Comparison of ENCODE assay signal across 8 cellular contexts in the genomic region with DNA sequence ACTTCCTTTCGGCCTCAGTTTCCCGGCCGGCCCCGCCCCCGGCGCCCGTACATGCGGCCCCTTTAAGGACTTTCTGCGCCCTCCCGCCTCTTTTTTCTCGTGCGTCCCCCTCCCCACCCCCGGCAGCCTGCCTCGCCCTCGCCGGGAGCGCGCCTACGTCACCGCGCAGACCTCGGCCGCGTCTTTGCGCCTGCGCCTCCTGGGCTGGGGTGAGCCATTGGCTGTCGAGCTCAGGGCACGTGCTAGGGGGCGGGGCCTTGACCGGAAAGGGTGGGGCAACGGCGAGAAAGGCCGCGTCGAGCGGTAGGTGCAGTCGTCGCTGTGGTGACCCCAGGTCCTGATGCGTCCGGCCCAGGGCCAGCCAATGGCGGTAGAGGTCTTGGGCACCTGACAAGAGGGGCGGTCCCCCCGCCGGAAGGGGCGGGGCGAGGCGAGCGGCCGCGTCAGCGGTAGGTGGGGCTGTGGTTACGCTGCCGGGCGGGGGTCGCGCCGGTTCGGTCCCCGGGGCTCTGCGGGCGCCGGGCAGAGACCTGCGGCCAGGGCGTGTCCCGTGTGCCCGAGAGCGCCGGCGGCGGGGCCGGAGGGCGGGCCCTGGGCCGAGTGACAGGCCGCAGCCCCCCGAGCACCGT. TPM values are rescaled to one million over a fixed set of nuclear protein-coding genes. Genes with fewer than 3 reads are reported as not detected.
A peak's percentile ranks its signal among the peaks of the same experiment; 100 is the strongest.
DNase-seq lines count a peak whose midpoint lies in the region; ATAC-seq and TF ChIP-seq lines count a peak whose summit lies in the region.

A gene with protein sequence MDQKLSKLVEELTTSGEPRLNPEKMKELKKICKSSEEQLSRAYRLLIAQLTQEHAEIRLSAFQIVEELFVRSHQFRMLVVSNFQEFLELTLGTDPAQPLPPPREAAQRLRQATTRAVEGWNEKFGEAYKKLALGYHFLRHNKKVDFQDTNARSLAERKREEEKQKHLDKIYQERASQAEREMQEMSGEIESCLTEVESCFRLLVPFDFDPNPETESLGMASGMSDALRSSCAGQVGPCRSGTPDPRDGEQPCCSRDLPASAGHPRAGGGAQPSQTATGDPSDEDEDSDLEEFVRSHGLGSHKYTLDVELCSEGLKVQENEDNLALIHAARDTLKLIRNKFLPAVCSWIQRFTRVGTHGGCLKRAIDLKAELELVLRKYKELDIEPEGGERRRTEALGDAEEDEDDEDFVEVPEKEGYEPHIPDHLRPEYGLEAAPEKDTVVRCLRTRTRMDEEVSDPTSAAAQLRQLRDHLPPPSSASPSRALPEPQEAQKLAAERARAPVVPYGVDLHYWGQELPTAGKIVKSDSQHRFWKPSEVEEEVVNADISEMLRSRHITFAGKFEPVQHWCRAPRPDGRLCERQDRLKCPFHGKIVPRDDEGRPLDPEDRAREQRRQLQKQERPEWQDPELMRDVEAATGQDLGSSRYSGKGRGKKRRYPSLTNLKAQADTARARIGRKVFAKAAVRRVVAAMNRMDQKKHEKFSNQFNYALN (plus strand): TSS at position 428 of the 629 bp plus-strand sequence. CDS start 884 bp downstream, outside the sequence.

- peak within 1 kb of the TSS; percentile 80 to 92 for H3K9ac ChIP-seq in mucosa of rectum (ENCODE audit: low read depth in 1 of 2, low read length in 2 of 2)

- H3K4me3 ChIP-seq in Jurkat, Clone E6-1 (ENCODE audit: low read length) = peak within 1 kb of the TSS; percentile 79
- H3K4me3 ChIP-seq in PC-9 (peak within 1 kb of the TSS; percentile 93), mucosa of rectum (ENCODE audit: low read length in 2 of 2) (peak within 1 kb of the TSS; percentile 80 to 83)

- peak; percentile 94 for DNase-seq in DMS153 (lab: John Stamatoyannopoulos, UW)
- peak; percentile 98 for DNase-seq in Jurkat, Clone E6-1 (ENCODE audit: low read depth, low spot score)
- DNase-seq in PC-9 = peak; percentile 96 to 100
- DNase-seq in activated T-cell treated with anti-CD3 and anti-CD28 coated beads, Interleukin-2, amount 50 U/mL, for 1 hour = peak; percentile 100
- peak; percentile 100 for DNase-seq in erythroblast (lab: John Stamatoyannopoulos, UW)
- DNase-seq in stimulated activated CD8-positive, alpha-beta memory T cell treated with anti-CD3 and anti-CD28 coated beads, Interleukin-4, amount 100 ng/mL, for 48 hours = peak; percentile 100

- POLR2A ChIA-PET in PC-9 (lab: Charles Lee; ENCODE audit: unreplicated experiment) = interaction anchor here (0.6 to 1.0 kb wide), 9 partner anchors 17 to 674 kb away, joined by 3 to 13 read pairs (median 3); a partner anchor contains a TSS

- no peaks in the 10 kb centered on the region for H3K27me3 ChIP-seq in PC-9 (ENCODE audit: insufficient read depth, low read depth)
- no peaks in the 10 kb centered on the region for H3K27me3 ChIP-seq in mucosa of rectum (ENCODE audit: control insufficient read depth in 2 of 2, insufficient read depth in 2 of 2, low read length in 2 of 2)

- TF ChIP-seq CTCF in PC-9 (conservative IDR thresholded peaks at IDR 0.05) = no peak

- peak within 1 kb of the TSS; percentile 100 for H3K4me2 ChIP-seq in PC-9

- peaks cover 16% of the 10 kb centered on the region; the same call in 1 of the 2 replicates for H3K79me2 ChIP-seq in PC-9 (ENCODE audit: low read depth)

- no peaks in the 10 kb centered on the region for H3K9me3 ChIP-seq in PC-9 (ENCODE audit: insufficient read depth, low read depth)
- no peaks in the 10 kb centered on the region for H3K9me3 ChIP-seq in mucosa of rectum (ENCODE audit: control insufficient read depth in 2 of 2, low read length in 2 of 2)

- H3K4me1 ChIP-seq in PC-9 (replicated peaks; ENCODE audit: insufficient read depth) (peaks cover 30% of the 10 kb centered on the region), mucosa of rectum (ENCODE audit: control insufficient read depth in 2 of 2, insufficient read depth in 2 of 2, low read length in 2 of 2) (peaks cover 23 to 25% of the 10 kb centered on the region in 2 donors)

- H4K20me1 ChIP-seq in PC-9 (ENCODE audit: insufficient read depth) = no peaks in the 10 kb centered on the region

- peak; percentile 88 for TF ChIP-seq POLR2A in erythroblast (IDR thresholded peaks at IDR 0.05; ENCODE audit: low read length)

- BruUV-seq in PC-9 (replicated peaks; lab: Mats Ljungman, UMichigan) = no TSS peak

- CTCF ChIA-PET in PC-9 (lab: Charles Lee) = interaction anchor here (0.6 to 0.7 kb wide), 3 partner anchors 307 to 1095 kb away, joined by 3 to 4 read pairs (median 4); a partner anchor contains a TSS

- peak; percentile 90 for ATAC-seq in GM21619 (IDR thresholded peaks at IDR 0.05; ENCODE audit: unreplicated experiment)

- no peaks in the 10 kb centered on the region for H3K9me2 ChIP-seq in PC-9 (ENCODE audit: insufficient read depth)

- peak within 1 kb of the TSS; percentile 73 for H3K27ac ChIP-seq in PC-9
- peak within 1 kb of the TSS; percentile 97 to 98 for H3K27ac ChIP-seq in mucosa of rectum (ENCODE audit: low read depth in 2 of 2, low read length in 2 of 2)

- peaks cover 39% of the 10 kb centered on the region for H3F3A ChIP-seq in PC-9 (ENCODE audit: insufficient read depth, low read depth)

- H2AFZ ChIP-seq in PC-9 = peak within 1 kb of the TSS; percentile 86

- H3K36me3 ChIP-seq in PC-9 (ENCODE audit: low read depth) (no peaks in the 10 kb centered on the region), mucosa of rectum (ENCODE audit: control insufficient read depth in 2 of 2, insufficient read depth in 2 of 2, low read length in 2 of 2) (peaks cover 3 to 9% of the 10 kb centered on the region in 2 donors)

- intact Hi-C loops in PC-9 (cut with micrococcal nuclease; ENCODE audit: unreplicated experiment) = loop anchor here (1.0 to 10.0 kb wide), 6 partner anchors 99 to 1105 kb away; a partner anchor contains a TSS

RNA-seq across cellular contexts. Expression of the gene that starts here (rescaled TPM):
- polyA plus RNA-seq in Jurkat, Clone E6-1 (2012; ENCODE audit: insufficient read depth, insufficient read length) = 13.9 TPM
- 24.3 and 38.7 TPM in 2 replicates for total RNA-seq in PC-9 (2021)

Comparison
In these comparisons a context has a peak if more than half of its experiments do, and no peak if none do; other contexts are left out.
1. Peak in every context shown above with its lines: DNase-seq, ATAC-seq, H3K4me3 ChIP-seq and H3K27ac ChIP-seq.